Comparison of ENCODE assay signal across 12 cellular contexts in genomic region chr7:37656913-37657530, GRCh38. TPM values are rescaled to one million over a fixed set of nuclear protein-coding genes. Genes with fewer than 3 reads are reported as not detected.
DNase-seq lines count a peak whose midpoint lies in the region; ATAC-seq, FAIRE-seq and TF ChIP-seq lines count a peak whose summit lies in the region.
"Had no signal": no experiment of that assay in that cellular context is flagged by ENCODE, and none has a peak within 500 bp of the region (broad histone marks: within the 10 kb centered on the region; RNA-seq: fewer than 3 reads in every experiment).

No MANE protein-coding gene starts in this region.

- H3K27ac ChIP-seq in HepG2 (ENCODE audit: extremely low read length, insufficient read depth, low read length) = no peak overlapping the region

- TF ChIP-seq EP300 in HepG2 (IDR thresholded peaks at IDR 0.05; ENCODE audit: low read depth in 2 of 2, low read length in 2 of 2) (no peak), HepG2 (CRISPR knock-in tag; IDR thresholded peaks at IDR 0.05; ENCODE audit: borderline replicate concordance) (no peak)

- H3K9me3 Mint-ChIP-seq in activated CD4-positive, alpha-beta memory T cell treated with anti-CD3 and anti-CD28 coated beads for 36 hours = peaks cover 2% of the 10 kb centered on the region

- no TSS peak for BruUV-seq in HepG2 (replicated peaks; lab: Mats Ljungman, UMichigan)

- H3K4me2 ChIP-seq in HepG2 (ENCODE audit: low read depth, low read length) = no peak overlapping the region

- no peaks in the 10 kb centered on the region for H3K36me3 ChIP-seq in HepG2 (replicated peaks in 1 of 2; ENCODE audit: control insufficient read depth in 1 of 2, insufficient read depth in 2 of 2, low read length in 2 of 2)

- H3K79me2 ChIP-seq in HepG2 (ENCODE audit: insufficient read depth, low read length) = no peaks in the 10 kb centered on the region

- no peak overlapping the region for H3K4me3 Mint-ChIP-seq in activated CD4-positive, alpha-beta memory T cell treated with anti-CD3 and anti-CD28 coated beads for 36 hours

- TF ChIP-seq POLR2A in HepG2 (IDR thresholded peaks at IDR 0.05; ENCODE audit: insufficient read depth in 1 of 2, low read depth in 2 of 2, low read length in 2 of 2) = no peak

- no peak overlapping the region for H3K9ac ChIP-seq in HepG2 (ENCODE audit: insufficient read depth, low read depth, low read length)

- DNase-seq in HepG2 (ENCODE audit: low spot score) (no peak), SKM-1 treated with dmso at 0.1 percent for 144 hours (lab: John Stamatoyannopoulos, UW; ENCODE audit: unreplicated experiment) (no peak)
- DNase-seq in activated CD4-positive, alpha-beta memory T cell treated with anti-CD3 and anti-CD28 coated beads for 36 hours = no peak
- no peak for DNase-seq in activated CD4-positive, alpha-beta T cell treated with anti-CD3 and anti-CD28 coated beads for 48 hours
- DNase-seq: activated effector memory CD4-positive, alpha-beta T cell treated with anti-CD3 and anti-CD28 coated beads, Interleukin-2, amount 50 U/mL, for 16 hours; dermis blood vessel endothelial cell; DMS153; T-helper 2 cell had no signal

- no peaks in the 10 kb centered on the region for H3K4me1 ChIP-seq in HepG2 (ENCODE audit: insufficient read depth, low read length)

- H3K9me3 ChIP-seq in HepG2 (ENCODE audit: low read length) = no peaks in the 10 kb centered on the region

- POLR2A ChIA-PET in HepG2 (lab: Yijun Ruan, JAX) = no interaction called here
- POLR2A ChIA-PET in activated CD4-positive, alpha-beta memory T cell treated with anti-CD3 and anti-CD28 coated beads for 36 hours (lab: Charles Lee) = no interaction called here

- 17% methylated on average over 1 of the region's 1 CpG for WGBS in HepG2 (ENCODE audit: low lambda C conversion rate)

- H3K4me3 ChIP-seq in HepG2 (replicated peaks in 1 of 3; ENCODE audit: insufficient read depth in 1 of 3, low read depth in 2 of 3, low read length in 3 of 3) = no peak overlapping the region

- no peak overlapping the region for H2AFZ ChIP-seq in HepG2 (ENCODE audit: low read length)

- ATAC-seq in GM18867 (IDR thresholded peaks at IDR 0.05; ENCODE audit: unreplicated experiment) (peak; percentile 93), GM21619 (IDR thresholded peaks at IDR 0.05; ENCODE audit: unreplicated experiment) (peak; percentile 86), HG03342 (IDR thresholded peaks at IDR 0.05; ENCODE audit: unreplicated experiment) (peak; percentile 80), HepG2 (0 out of 3 replicates have a peak, but pooled peaks have one; percentile 33), HG03039 (IDR thresholded peaks at IDR 0.05; ENCODE audit: unreplicated experiment) (no peak)

- in situ Hi-C loops in HepG2 (cut with HindIII; ENCODE audit: extremely low pct_ligation_motif_present, low pct_unique_long_range_greater_than_20kb) = no loop called here

- H3K27me3 ChIP-seq in HepG2 (ENCODE audit: control insufficient read depth in 1 of 2, insufficient read depth in 2 of 2, low read length in 2 of 2) = no peaks in the 10 kb centered on the region

- intact Hi-C loops in HepG2 (cut with micrococcal nuclease; ENCODE audit: unreplicated experiment) = no loop called here
- intact Hi-C loops in activated CD4-positive, alpha-beta memory T cell treated with anti-CD3 and anti-CD28 coated beads for 36 hours (cut with micrococcal nuclease) = no loop called here

- no peak for FAIRE-seq in HepG2 (lab: Jason Lieb, UNC)

- TF ChIP-seq RAD21 in HepG2 (CRISPR knock-in tag; IDR thresholded peaks at IDR 0.05) = no peak

- H3K4me1 Mint-ChIP-seq in activated CD4-positive, alpha-beta memory T cell treated with anti-CD3 and anti-CD28 coated beads for 36 hours (ENCODE audit: low read depth) = no peaks in the 10 kb centered on the region

- H4K20me1 ChIP-seq in HepG2 (ENCODE audit: insufficient read depth, low read length) = no peaks in the 10 kb centered on the region

- CTCF ChIA-PET in HepG2 (lab: Yijun Ruan, JAX; ENCODE audit: low intra/inter-chr PET ratio, low total read pairs) = no interaction called here
- CTCF ChIA-PET in activated CD4-positive, alpha-beta memory T cell treated with anti-CD3 and anti-CD28 coated beads for 36 hours (lab: Charles Lee) = no interaction called here

- H3K27me3 Mint-ChIP-seq in activated CD4-positive, alpha-beta memory T cell treated with anti-CD3 and anti-CD28 coated beads for 36 hours = peaks cover 6% of the 10 kb centered on the region

- no peak for TF ChIP-seq CTCF in HepG2 (CRISPR knock-in tag; IDR thresholded peaks at IDR 0.05)

- no peaks in the 10 kb centered on the region for H3K36me3 Mint-ChIP-seq in activated CD4-positive, alpha-beta memory T cell treated with anti-CD3 and anti-CD28 coated beads for 36 hours

- H3K27ac Mint-ChIP-seq in activated CD4-positive, alpha-beta memory T cell treated with anti-CD3 and anti-CD28 coated beads for 36 hours = no peak overlapping the region

TF ChIP-seq in HepG2, 621 proteins besides CTCF, POLR2A, EP300 and RAD21 (continues in another document):
- TF ChIP-seq HDAC2 (CRISPR knock-in tag; IDR thresholded peaks at IDR 0.05) (no peak), CBX1 (IDR thresholded peaks at IDR 0.05; ENCODE audit: low read depth) (no peak), CENPX (CRISPR knock-in tag; IDR thresholded peaks at IDR 0.05) (no peak), TRIM22 (IDR thresholded peaks at IDR 0.05) (no peak), ZNF253 (CRISPR knock-in tag; IDR thresholded peaks at IDR 0.05; ENCODE audit: borderline replicate concordance) (no peak), POLR2G (IDR thresholded peaks at IDR 0.05; ENCODE audit: low read depth, low read length) (no peak), KLF9 (CRISPR knock-in tag; IDR thresholded peaks at IDR 0.05; ENCODE audit: low read depth) (no peak), PAXIP1 (CRISPR knock-in tag; conservative IDR thresholded peaks at IDR 0.05) (no peak), GZF1 (CRISPR knock-in tag; IDR thresholded peaks at IDR 0.05) (no peak)

RNA-seq across cellular contexts. Expression of gene GPR141, which starts 26.5 kb away (rescaled TPM):
- not detected in 2 replicates for total RNA-seq in HepG2 (2016; rRNA removed; fragmentation: Illumina TruSeq; extraction: Trizol)
- not detected in 2 replicates for total RNA-seq in HepG2 (2016; cell fraction: cytosol; rRNA removed; fragmentation: Illumina TruSeq; extraction: Trizol; ENCODE audit: low read depth)
- not detected in 2 replicates for total RNA-seq in HepG2 (2016; cell fraction: insoluble cytoplasmic fraction; rRNA removed; fragmentation: Illumina TruSeq; extraction: Trizol)
- total RNA-seq in HepG2 (2016; cell fraction: membrane; rRNA removed; fragmentation: Illumina TruSeq; extraction: Trizol) = not detected in 2 replicates
- not detected in 2 replicates for total RNA-seq in HepG2 (2016; cell fraction: nucleus; rRNA removed; fragmentation: Illumina TruSeq; extraction: Trizol)
- not detected in 2 replicates for polyA plus RNA-seq in HepG2 (2011; rRNA removed)
- not detected in 2 replicates for polyA plus RNA-seq in HepG2 (2011; cell fraction: cytosol; rRNA removed)
- polyA plus RNA-seq in HepG2 (2011; cell fraction: nucleus; rRNA removed) = not detected in 2 replicates
- polyA plus RNA-seq in HepG2 (2012) = not detected in 2 replicates
- not detected in 2 replicates for polyA plus RNA-seq in HepG2 (2016; cell fraction: cytosol; fragmentation: Illumina TruSeq; extraction: Trizol; ENCODE audit: low read depth)
- polyA plus RNA-seq in HepG2 (2016; cell fraction: insoluble cytoplasmic fraction; fragmentation: Illumina TruSeq; extraction: Trizol; ENCODE audit: low read depth) = not detected in 2 replicates
- not detected in 2 replicates for polyA plus RNA-seq in HepG2 (2016; cell fraction: membrane; fragmentation: Illumina TruSeq; extraction: Trizol; ENCODE audit: low read depth)
- not detected in 2 replicates for polyA plus RNA-seq in HepG2 (2016; cell fraction: nucleus; fragmentation: Illumina TruSeq; extraction: Trizol; ENCODE audit: insufficient read depth, low read depth)
- polyA minus RNA-seq in HepG2 (2011; rRNA and poly(A)+ RNA removed; ENCODE audit: low replicate concordance) = not detected in 2 replicates
- polyA minus RNA-seq in HepG2 (2011; cell fraction: cytosol; rRNA and poly(A)+ RNA removed) = not detected in 2 replicates
- polyA minus RNA-seq in HepG2 (2011; cell fraction: nucleus; rRNA and poly(A)+ RNA removed) = not detected in 2 replicates
- not detected for total RNA-seq in activated CD4-positive, alpha-beta memory T cell treated with anti-CD3 and anti-CD28 coated beads for 36 hours
- total RNA-seq: dermis blood vessel endothelial cell had no signal
